In the genomic region with DNA sequence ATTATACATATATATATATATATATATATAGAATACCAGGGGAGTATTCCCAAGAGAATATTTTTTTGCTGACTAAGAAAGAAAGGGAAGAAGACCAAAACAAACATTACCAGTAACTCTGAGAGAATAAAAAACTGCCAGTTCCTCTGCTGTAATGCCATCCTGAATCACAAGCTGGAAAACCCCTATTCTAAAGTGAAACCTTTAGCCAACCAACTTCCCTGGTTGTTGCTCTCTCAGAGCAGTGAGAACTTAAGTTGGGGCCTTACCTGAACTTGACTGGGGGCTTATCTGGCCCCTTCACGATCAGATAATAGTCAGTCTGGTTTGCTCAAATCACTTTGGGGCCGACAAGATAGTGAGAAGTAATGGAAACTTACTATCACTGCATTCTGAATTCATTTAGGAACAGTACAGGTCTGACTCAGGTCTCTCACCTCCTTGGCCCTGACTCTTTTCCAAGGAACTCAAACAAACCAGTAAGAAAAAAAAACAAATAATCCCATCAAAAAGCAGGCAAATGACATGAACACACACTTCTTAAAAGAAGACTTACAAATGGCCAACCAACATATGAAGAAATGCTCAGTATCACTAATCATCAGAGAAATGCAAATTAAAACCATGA, we compare ENCODE assay signal across 8 cellular contexts.
DNase-seq lines count a peak whose midpoint lies in the region; ATAC-seq and TF ChIP-seq lines count a peak whose summit lies in the region.

No MANE protein-coding gene starts in this region.

- peaks cover 8% of the 10 kb centered on the region; the same call in 1 of the 2 replicates for H3F3A ChIP-seq in MM.1S (ENCODE audit: insufficient read depth, low read length)

- no peak for TF ChIP-seq CTCF in MM.1S (IDR thresholded peaks at IDR 0.05; ENCODE audit: low read length)
- TF ChIP-seq CTCF in heart left ventricle (IDR thresholded peaks at IDR 0.05), result no peak

- H3K9ac ChIP-seq in MM.1S (ENCODE audit: low read length), result no peak overlapping the region

- H3K4me3 Mint-ChIP-seq in effector memory CD8-positive, alpha-beta T cell, result no peak overlapping the region

- H3K27ac ChIP-seq in ACC112 (ENCODE audit: low read depth, low read length) (peak overlapping the region; percentile 93), MM.1S (ENCODE audit: low read length) (peak overlapping the region; percentile 69), heart left ventricle (peak overlapping the region in 1 of 12 donors; percentile 67)

- DNase-seq in MM.1S (peak; percentile 77), NOMO-1 (lab: John Stamatoyannopoulos, UW; ENCODE audit: unreplicated experiment in 2 of 2) (no peak), heart left ventricle (no peak), Ammon's horn (ENCODE audit: low spot score) (no peak), HK-2 (ENCODE audit: unreplicated experiment) (no peak)
- DNase-seq in effector memory CD8-positive, alpha-beta T cell, result no peak

- H4K20me1 ChIP-seq in MM.1S (ENCODE audit: insufficient read depth, low read length), result no peaks in the 10 kb centered on the region

- H3K9me3 Mint-ChIP-seq in effector memory CD8-positive, alpha-beta T cell, result no peaks in the 10 kb centered on the region

- WGBS in heart left ventricle, 4 donors, result 23 to 42% (median 34%) methylated on average over 2 of the region's 2 CpGs

- no peaks in the 10 kb centered on the region for H3K27me3 Mint-ChIP-seq in effector memory CD8-positive, alpha-beta T cell

- H3K36me3 Mint-ChIP-seq in effector memory CD8-positive, alpha-beta T cell (ENCODE audit: insufficient read depth), result peaks cover 25% of the 10 kb centered on the region

- peaks cover 6 to 10% of the 10 kb centered on the region in 2 donors for H3K4me1 Mint-ChIP-seq in effector memory CD8-positive, alpha-beta T cell (ENCODE audit: low read depth in 2 of 2)

- no peak for TF ChIP-seq POLR2A in heart left ventricle (IDR thresholded peaks at IDR 0.05)

- H3K4me2 ChIP-seq in MM.1S (ENCODE audit: low read depth, low read length), result peak overlapping the region; percentile 39; the same call in 1 of the 2 replicates

- intact Hi-C loops in heart left ventricle (cut with DNase I), result loop anchor here (2.0 to 10.0 kb wide), 6 partner anchors 56 to 217 kb away; no protein-coding TSS in a partner anchor

- H3K79me2 ChIP-seq in ACC112 (ENCODE audit: control insufficient read depth, insufficient read depth, low read length, unreplicated experiment) (no peaks in the 10 kb centered on the region), MM.1S (ENCODE audit: low read length) (no peaks in the 10 kb centered on the region)

- peak overlapping the region; percentile 61 to 85 for H3K27ac Mint-ChIP-seq in effector memory CD8-positive, alpha-beta T cell

- H3K4me3 ChIP-seq in ACC112 (ENCODE audit: low read depth, low read length), result peak overlapping the region; percentile 60
- no peak overlapping the region for H3K4me3 ChIP-seq in MM.1S (ENCODE audit: low read length)
- H3K4me3 ChIP-seq in heart left ventricle, result no peak overlapping the region

- H3K9me3 ChIP-seq in MM.1S (replicated peaks; ENCODE audit: insufficient read depth, low read length) (no peaks in the 10 kb centered on the region), heart left ventricle (no peaks in the 10 kb centered on the region)

- peak; percentile 61 for ATAC-seq in GM18907 (IDR thresholded peaks at IDR 0.05; ENCODE audit: unreplicated experiment)
- ATAC-seq in effector memory CD8-positive, alpha-beta T cell (replicated peaks), result peak; percentile 71
- ATAC-seq in heart left ventricle, result no peak

- H3K4me1 ChIP-seq in ACC112 (ENCODE audit: control insufficient read depth, insufficient read depth, low read length, unreplicated experiment) (peaks cover 13% of the 10 kb centered on the region), MM.1S (ENCODE audit: low read length) (peaks cover 18% of the 10 kb centered on the region), heart left ventricle (peaks cover 0 to 24% (median 0%) of the 10 kb centered on the region in 12 donors)

- H3K9me2 ChIP-seq in MM.1S (replicated peaks; ENCODE audit: insufficient read depth, low read length), result no peaks in the 10 kb centered on the region

- H3K27me3 ChIP-seq in ACC112 (ENCODE audit: insufficient read depth, low read length) (no peaks in the 10 kb centered on the region), MM.1S (replicated peaks; ENCODE audit: insufficient read depth, low read length) (no peaks in the 10 kb centered on the region), heart left ventricle (no peaks in the 10 kb centered on the region)

- H3K36me3 ChIP-seq in ACC112 (ENCODE audit: insufficient read depth, low read length) (no peaks in the 10 kb centered on the region), MM.1S (replicated peaks; ENCODE audit: insufficient read depth, low read length) (no peaks in the 10 kb centered on the region), heart left ventricle (peaks cover 0 to 58% (median 28%) of the 10 kb centered on the region in 9 donors)

- H2AFZ ChIP-seq in ACC112 (ENCODE audit: low read length, unreplicated experiment), result peak overlapping the region; percentile 22
- 0 out of 2 replicates have a peak overlapping the region, but pooled peaks have one; percentile 52 for H2AFZ ChIP-seq in MM.1S (ENCODE audit: low read length)

Comparison
In these comparisons a context has a peak if more than half of its experiments do, and no peak if none do; other contexts are left out.
1. ATAC-seq: peak in GM18907 (single experiment) and effector memory CD8-positive, alpha-beta T cell (single experiment); none in heart left ventricle (0 of 4).